In the genomic region with DNA sequence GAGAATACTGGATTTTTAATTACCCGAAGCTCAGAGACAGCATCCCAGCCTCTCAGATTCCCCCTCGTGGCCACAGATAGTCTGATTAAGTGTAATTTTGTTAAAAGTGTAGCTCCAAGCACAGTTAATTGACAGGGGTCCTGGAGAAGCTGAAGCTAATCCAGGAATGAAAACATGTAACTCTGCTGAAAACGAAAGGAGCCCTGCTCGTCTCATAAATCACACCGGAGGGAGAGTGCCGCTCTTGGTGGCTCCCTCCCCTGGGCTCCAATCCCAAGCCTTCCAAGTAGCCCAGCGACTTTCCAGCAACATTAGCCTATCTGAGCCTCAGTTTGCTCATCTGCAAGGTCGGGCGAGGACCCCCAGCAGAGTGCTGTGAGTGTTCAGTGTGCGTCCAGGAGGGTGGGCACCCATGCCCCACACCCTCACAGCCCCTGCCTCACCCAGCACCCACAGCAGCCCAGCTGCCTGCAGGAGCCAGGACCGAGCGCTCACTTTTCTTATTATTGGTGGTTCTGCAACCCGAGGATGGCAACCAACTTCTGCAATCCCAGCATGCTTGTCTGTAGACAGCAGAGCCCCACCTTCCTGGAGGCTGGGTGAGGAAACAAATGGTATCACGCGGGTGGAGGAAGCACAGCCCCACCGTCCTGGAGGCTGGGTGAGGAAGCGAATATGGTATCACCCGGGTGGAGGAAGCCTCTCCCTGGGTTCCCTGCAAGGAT, we compare ENCODE assay signal across 9 cellular contexts.
A peak's percentile ranks its signal among the peaks of the same experiment; 100 is the strongest.
DNase-seq lines count a peak whose midpoint lies in the region; ATAC-seq, FAIRE-seq and TF ChIP-seq lines count a peak whose summit lies in the region.
"Had no signal": no experiment of that assay in that cellular context is flagged by ENCODE, and none has a peak within 500 bp of the region (broad histone marks: within the 10 kb centered on the region; RNA-seq: fewer than 3 reads in every experiment).

No MANE protein-coding gene starts in this region.

- TF ChIP-seq CTCF in kidney (IDR thresholded peaks at IDR 0.05; ENCODE audit: borderline replicate concordance, extremely low read depth, insufficient read depth), result no peak

- FAIRE-seq in kidney (lab: Jason Lieb, UNC) (no peak), small intestine (lab: Jason Lieb, UNC) (no peak)

- ATAC-seq in GM18868 (IDR thresholded peaks at IDR 0.05; ENCODE audit: unreplicated experiment), result no peak
- ATAC-seq in HG02571 (IDR thresholded peaks at IDR 0.05; ENCODE audit: unreplicated experiment), result no peak
- no peak for ATAC-seq in HG02852 (IDR thresholded peaks at IDR 0.05; ENCODE audit: unreplicated experiment)

- H3K9ac ChIP-seq in HUES48 (ENCODE audit: low read depth, low read length), result no peak overlapping the region
- peak overlapping the region; percentile 78 for H3K9ac ChIP-seq in adipocyte (ENCODE audit: low read length)
- H3K9ac ChIP-seq in kidney (ENCODE audit: low read length in 2 of 2), result peak overlapping the region in 1 of 2 donors; percentile 46

- H3K27ac ChIP-seq in HUES48 (ENCODE audit: low read depth, low read length), result peak overlapping the region; percentile 79
- H3K27ac ChIP-seq in kidney (ENCODE audit: low read depth in 2 of 2, low read length in 2 of 2), result no peak overlapping the region
- H3K27ac ChIP-seq in small intestine (ENCODE audit: low read depth in 1 of 2, low read length in 1 of 2), result no peak overlapping the region
- H3K27ac ChIP-seq: VCaP had no signal

- 32 to 40% (median 39%) methylated on average over 18 of the region's 18 CpGs for WGBS in small intestine, 3 donors

- H3K4me1 ChIP-seq in HUES48 (ENCODE audit: control insufficient read depth, insufficient read depth, low read length) (peaks cover 15% of the 10 kb centered on the region), adipocyte (ENCODE audit: control insufficient read depth, insufficient read depth, low read length) (peaks cover 18% of the 10 kb centered on the region), kidney (ENCODE audit: control insufficient read depth in 1 of 2, insufficient read depth in 1 of 2, low read depth in 1 of 2, low read length in 2 of 2) (no peaks in the 10 kb centered on the region), small intestine (ENCODE audit: control insufficient read depth in 2 of 2, insufficient read depth in 1 of 2, low read depth in 1 of 2, low read length in 1 of 2) (no peaks in the 10 kb centered on the region)

- intact Hi-C loops in kidney (cut with DNase I), result no loop called here

- H3K9me3 ChIP-seq in HUES48 (ENCODE audit: control insufficient read depth, insufficient read depth, low read length), result no peaks in the 10 kb centered on the region
- H3K9me3 ChIP-seq in adipocyte (ENCODE audit: control insufficient read depth, low read length), result no peaks in the 10 kb centered on the region
- H3K9me3 ChIP-seq in kidney (ENCODE audit: control insufficient read depth in 1 of 2, low read length in 2 of 2), result no peaks in the 10 kb centered on the region
- H3K9me3 ChIP-seq in small intestine (ENCODE audit: control insufficient read depth, low read depth), result no peaks in the 10 kb centered on the region

- no peak for DNase-seq in adipocyte (ENCODE audit: low read depth)
- DNase-seq in kidney, result no peak
- DNase-seq in small intestine, result peak; percentile 9
- no peak for DNase-seq in AML-193 (lab: John Stamatoyannopoulos, UW)

- H3K4me3 ChIP-seq in HUES48 (ENCODE audit: low read depth, low read length) (peak overlapping the region; percentile 43), adipocyte (ENCODE audit: low read length) (peak overlapping the region; percentile 83), kidney (ENCODE audit: low read length in 2 of 2) (peak overlapping the region; percentile 56 to 59), small intestine (ENCODE audit: low read depth in 1 of 2, low read length in 2 of 2) (no peak overlapping the region)

- no peaks in the 10 kb centered on the region for H3K36me3 ChIP-seq in HUES48 (ENCODE audit: control insufficient read depth, insufficient read depth, low read length)
- H3K36me3 ChIP-seq in adipocyte (ENCODE audit: control insufficient read depth, insufficient read depth, low read length, severe bottlenecking), result no peaks in the 10 kb centered on the region
- H3K36me3 ChIP-seq in kidney (ENCODE audit: control insufficient read depth in 1 of 2, insufficient read depth in 2 of 2, low read length in 2 of 2), result no peaks in the 10 kb centered on the region
- no peaks in the 10 kb centered on the region for H3K36me3 ChIP-seq in small intestine (ENCODE audit: control insufficient read depth in 2 of 2, insufficient read depth in 2 of 2, low read length in 2 of 2)

- H3K27me3 ChIP-seq in HUES48 (ENCODE audit: control insufficient read depth, insufficient read depth, low read length) (no peaks in the 10 kb centered on the region), adipocyte (replicated peaks; ENCODE audit: control insufficient read depth, insufficient read depth, low read length) (peaks cover 5% of the 10 kb centered on the region), small intestine (ENCODE audit: control insufficient read depth in 2 of 2, insufficient read depth in 2 of 2, low read length in 2 of 2) (peaks cover 0 to 2% of the 10 kb centered on the region in 2 donors)

Comparison
In these comparisons a context has a peak if more than half of its experiments do, and no peak if none do; other contexts are left out.
1. H3K4me3 ChIP-seq: peak in HUES48 (single experiment), adipocyte (single experiment) and kidney (2 of 2); none in small intestine (0 of 2).